In genomic region chr16:19400709-19401108, GRCh38 we compare ENCODE assay signal across 1 cellular context.
TF ChIP-seq lines count a peak whose summit lies in the region.

No MANE protein-coding gene starts in this region.

TF ChIP-seq in liver, 16 proteins besides CTCF, POLR2A, EP300 and RAD21 (continued from another document):
- TF ChIP-seq MAX (IDR thresholded peaks at IDR 0.05) (no peak), HNF4G (IDR thresholded peaks at IDR 0.05) (no peak)
